14 cellular contexts compared by ENCODE assay signal in the genomic region with DNA sequence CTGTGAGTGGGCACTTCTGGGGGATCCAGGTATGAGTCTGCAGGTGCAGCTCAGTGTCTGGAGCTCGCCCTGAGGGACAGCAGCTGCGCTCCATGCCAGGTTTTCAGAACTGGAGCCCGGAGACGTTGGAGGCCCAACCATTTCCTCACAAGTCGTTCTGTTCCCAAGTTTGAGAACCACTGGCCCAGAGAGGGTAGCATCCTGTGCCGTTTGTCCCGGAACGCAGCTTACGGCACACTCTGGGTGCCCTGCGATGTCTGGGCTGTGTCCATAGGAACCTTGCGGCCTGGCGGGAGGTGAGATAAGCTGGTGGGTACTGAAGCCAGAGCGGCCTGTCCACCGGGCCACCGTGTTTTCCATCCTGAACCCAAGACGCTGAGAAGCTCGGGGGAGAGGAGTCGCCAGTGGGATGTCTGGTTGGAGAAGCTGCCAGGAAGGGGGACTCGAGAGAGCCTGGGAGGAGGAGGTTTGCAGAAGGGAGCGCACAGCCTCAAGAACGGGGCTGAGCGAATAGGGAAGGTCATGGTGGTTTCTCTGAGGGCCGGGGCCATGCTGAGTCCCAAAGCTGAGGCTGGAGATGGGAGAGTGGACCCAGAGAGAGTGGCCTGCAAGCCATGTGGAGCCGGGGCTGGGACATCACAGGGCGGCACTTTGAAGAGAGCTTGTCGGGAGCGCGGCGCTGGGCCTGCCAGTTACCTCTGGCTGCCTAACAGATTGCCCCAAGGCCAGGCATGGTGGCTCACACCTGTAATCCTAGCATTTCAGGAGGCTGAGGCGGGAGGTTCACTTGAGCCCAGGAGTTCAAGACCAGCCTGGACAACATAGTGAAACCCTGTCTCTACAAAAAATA.
DNase-seq lines count a peak whose midpoint lies in the region; ATAC-seq and TF ChIP-seq lines count a peak whose summit lies in the region.
"Had no signal": no experiment of that assay in that cellular context is flagged by ENCODE, and none has a peak within 500 bp of the region (broad histone marks: within the 10 kb centered on the region; RNA-seq: fewer than 3 reads in every experiment).

No MANE protein-coding gene starts in this region.

- H3K4me3 Mint-ChIP-seq in stimulated activated naive CD8-positive, alpha-beta T cell treated with anti-CD3 and anti-CD28 coated beads, Interleukin-15, amount 100 ng/mL, for 72 hours = no peak overlapping the region
- H3K4me3 Mint-ChIP-seq in natural killer cell treated with Interleukin-12 subunit alpha and Interleukin-12 subunit beta and Interleukin-15 and Interleukin-18, amount 100 ng/mL, for 72 hours = no peak overlapping the region
- H3K4me3 Mint-ChIP-seq: memory B cell had no signal

- H3K36me3 Mint-ChIP-seq in natural killer cell treated with Interleukin-12 subunit alpha and Interleukin-12 subunit beta and Interleukin-15 and Interleukin-18, amount 100 ng/mL, for 72 hours = no peaks in the 10 kb centered on the region
- H3K36me3 Mint-ChIP-seq: memory B cell had no signal

- peaks cover 9% of the 10 kb centered on the region for H3K4me1 Mint-ChIP-seq in stimulated activated naive CD8-positive, alpha-beta T cell treated with anti-CD3 and anti-CD28 coated beads, Interleukin-15, amount 100 ng/mL, for 72 hours
- no peaks in the 10 kb centered on the region for H3K4me1 Mint-ChIP-seq in natural killer cell treated with Interleukin-12 subunit alpha and Interleukin-12 subunit beta and Interleukin-15 and Interleukin-18, amount 100 ng/mL, for 72 hours (ENCODE audit: low read depth in 2 of 2)

- ATAC-seq in stimulated activated naive CD8-positive, alpha-beta T cell treated with anti-CD3 and anti-CD28 coated beads, Interleukin-15, Interleukin-2, amounts not matched to agents 100 U/mL and 50 U/mL, for 24 hours = no peak
- no peak for ATAC-seq in stimulated activated naive CD8-positive, alpha-beta T cell treated with anti-CD3 and anti-CD28 coated beads, Interleukin-15, amount 100 ng/mL, for 72 hours
- ATAC-seq in natural killer cell treated with Interleukin-12 subunit alpha and Interleukin-12 subunit beta and Interleukin-15 and Interleukin-18, amount 100 ng/mL, for 72 hours = no peak
- no peak for ATAC-seq in GM21737 (IDR thresholded peaks at IDR 0.05; ENCODE audit: unreplicated experiment)
- no peak for ATAC-seq in GM21447 (IDR thresholded peaks at IDR 0.05; ENCODE audit: unreplicated experiment)

- no peaks in the 10 kb centered on the region for H3K27me3 ChIP-seq in dorsolateral prefrontal cortex

- no peak overlapping the region for H3K4me3 ChIP-seq in dorsolateral prefrontal cortex

- no peak overlapping the region for H3K27ac ChIP-seq in dorsolateral prefrontal cortex

- H3K9me3 Mint-ChIP-seq in stimulated activated naive CD8-positive, alpha-beta T cell treated with anti-CD3 and anti-CD28 coated beads, Interleukin-15, amount 100 ng/mL, for 72 hours = no peaks in the 10 kb centered on the region
- no peaks in the 10 kb centered on the region for H3K9me3 Mint-ChIP-seq in natural killer cell treated with Interleukin-12 subunit alpha and Interleukin-12 subunit beta and Interleukin-15 and Interleukin-18, amount 100 ng/mL, for 72 hours
- H3K9me3 Mint-ChIP-seq: memory B cell had no signal

- intact Hi-C loops in dorsolateral prefrontal cortex (cut with DNase I) = no loop called here

- H3K27me3 Mint-ChIP-seq in stimulated activated naive CD8-positive, alpha-beta T cell treated with anti-CD3 and anti-CD28 coated beads, Interleukin-15, amount 100 ng/mL, for 72 hours = no peaks in the 10 kb centered on the region
- no peaks in the 10 kb centered on the region for H3K27me3 Mint-ChIP-seq in natural killer cell treated with Interleukin-12 subunit alpha and Interleukin-12 subunit beta and Interleukin-15 and Interleukin-18, amount 100 ng/mL, for 72 hours

- TF ChIP-seq CTCF in dorsolateral prefrontal cortex (IDR thresholded peaks at IDR 0.05 in 54 of 56, conservative IDR thresholded peaks at IDR 0.05 in 2 of 56; ENCODE audit: low read depth in 1 of 56, partially characterized antibody in 56 of 56) = no peak

- DNase-seq in stimulated activated naive CD8-positive, alpha-beta T cell treated with anti-CD3 and anti-CD28 coated beads, Interleukin-15, Interleukin-2, amounts not matched to agents 100 U/mL and 50 U/mL, for 24 hours = peak; percentile 1
- DNase-seq in stimulated activated naive CD8-positive, alpha-beta T cell treated with anti-CD3 and anti-CD28 coated beads, Interleukin-15, amount 100 ng/mL, for 72 hours = no peak
- DNase-seq in dorsolateral prefrontal cortex (peak in 8 of 10 donors; percentile 2 to 45 (median 17)), SW480 (ENCODE audit: low spot score) (no peak), cerebellar nuclear complex (lab: John Stamatoyannopoulos, UW) (no peak)
- DNase-seq in natural killer cell treated with Interleukin-12 subunit alpha and Interleukin-12 subunit beta and Interleukin-15 and Interleukin-18, amount 100 ng/mL, for 72 hours (ENCODE audit: low spot score) = peak; percentile 34
- DNase-seq: C1 segment of cervical spinal cord; effector CD4-positive, alpha-beta T cell; NCI-H1092; nucleus accumbens; trophoblast cell had no signal

- H3K27ac Mint-ChIP-seq in stimulated activated naive CD8-positive, alpha-beta T cell treated with anti-CD3 and anti-CD28 coated beads, Interleukin-15, amount 100 ng/mL, for 72 hours = peak overlapping the region in 1 of 2 donors; percentile 44
- H3K27ac Mint-ChIP-seq in natural killer cell treated with Interleukin-12 subunit alpha and Interleukin-12 subunit beta and Interleukin-15 and Interleukin-18, amount 100 ng/mL, for 72 hours = no peak overlapping the region
- H3K27ac Mint-ChIP-seq: memory B cell had no signal

Comparison
In these comparisons a context has a peak if more than half of its experiments do, and no peak if none do; other contexts are left out.
1. DNase-seq: peak in stimulated activated naive CD8-positive, alpha-beta T cell treated with anti-CD3 and anti-CD28 coated beads, Interleukin-15, Interleukin-2, amounts not matched to agents 100 U/mL and 50 U/mL, for 24 hours (single experiment), dorsolateral prefrontal cortex (8 of 10) and natural killer cell treated with Interleukin-12 subunit alpha and Interleukin-12 subunit beta and Interleukin-15 and Interleukin-18, amount 100 ng/mL, for 72 hours (single experiment); none in stimulated activated naive CD8-positive, alpha-beta T cell treated with anti-CD3 and anti-CD28 coated beads, Interleukin-15, amount 100 ng/mL, for 72 hours (0 of 2), SW480 (single experiment) and cerebellar nuclear complex (0 of 2).